1 cellular context compared by ENCODE assay signal in the genomic region with DNA sequence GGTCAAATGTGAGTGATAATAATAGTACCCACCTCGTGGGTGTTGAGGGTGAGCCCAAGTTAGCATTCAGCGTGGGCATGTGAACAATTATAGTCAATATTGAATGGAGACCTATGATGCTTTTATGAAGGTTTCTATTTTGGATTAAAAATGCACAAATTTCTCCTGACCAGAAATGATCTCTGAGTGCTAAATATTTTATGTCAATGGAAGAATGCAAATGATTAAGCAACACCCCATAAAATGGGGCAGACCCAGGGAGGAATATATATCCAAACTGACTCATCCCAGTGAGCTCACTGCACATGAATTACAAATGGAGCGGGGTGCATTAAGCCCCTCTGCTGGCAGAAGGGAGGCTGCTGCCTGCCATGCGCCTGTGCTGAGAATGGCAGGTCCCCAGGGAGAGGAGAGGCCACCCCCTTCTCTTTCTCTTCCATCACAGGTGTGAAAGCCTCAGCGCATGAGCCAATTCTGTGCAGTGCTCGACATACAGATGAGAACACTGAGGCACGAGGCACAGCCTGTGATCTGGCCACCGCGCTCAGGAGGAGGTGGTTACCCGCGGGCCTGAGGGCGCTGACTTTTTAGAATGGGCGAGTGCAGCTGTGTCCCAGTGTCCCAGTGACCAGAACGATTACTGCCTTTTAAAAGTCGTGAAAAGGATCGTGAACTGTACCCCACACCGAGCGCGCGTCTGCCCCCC.
TF ChIP-seq lines count a peak whose summit lies in the region.

No MANE protein-coding gene starts in this region.

TF ChIP-seq in GM12878, 131 proteins besides CTCF, POLR2A, EP300 and RAD21 (continued from another document):
- TF ChIP-seq, protein P1, sequence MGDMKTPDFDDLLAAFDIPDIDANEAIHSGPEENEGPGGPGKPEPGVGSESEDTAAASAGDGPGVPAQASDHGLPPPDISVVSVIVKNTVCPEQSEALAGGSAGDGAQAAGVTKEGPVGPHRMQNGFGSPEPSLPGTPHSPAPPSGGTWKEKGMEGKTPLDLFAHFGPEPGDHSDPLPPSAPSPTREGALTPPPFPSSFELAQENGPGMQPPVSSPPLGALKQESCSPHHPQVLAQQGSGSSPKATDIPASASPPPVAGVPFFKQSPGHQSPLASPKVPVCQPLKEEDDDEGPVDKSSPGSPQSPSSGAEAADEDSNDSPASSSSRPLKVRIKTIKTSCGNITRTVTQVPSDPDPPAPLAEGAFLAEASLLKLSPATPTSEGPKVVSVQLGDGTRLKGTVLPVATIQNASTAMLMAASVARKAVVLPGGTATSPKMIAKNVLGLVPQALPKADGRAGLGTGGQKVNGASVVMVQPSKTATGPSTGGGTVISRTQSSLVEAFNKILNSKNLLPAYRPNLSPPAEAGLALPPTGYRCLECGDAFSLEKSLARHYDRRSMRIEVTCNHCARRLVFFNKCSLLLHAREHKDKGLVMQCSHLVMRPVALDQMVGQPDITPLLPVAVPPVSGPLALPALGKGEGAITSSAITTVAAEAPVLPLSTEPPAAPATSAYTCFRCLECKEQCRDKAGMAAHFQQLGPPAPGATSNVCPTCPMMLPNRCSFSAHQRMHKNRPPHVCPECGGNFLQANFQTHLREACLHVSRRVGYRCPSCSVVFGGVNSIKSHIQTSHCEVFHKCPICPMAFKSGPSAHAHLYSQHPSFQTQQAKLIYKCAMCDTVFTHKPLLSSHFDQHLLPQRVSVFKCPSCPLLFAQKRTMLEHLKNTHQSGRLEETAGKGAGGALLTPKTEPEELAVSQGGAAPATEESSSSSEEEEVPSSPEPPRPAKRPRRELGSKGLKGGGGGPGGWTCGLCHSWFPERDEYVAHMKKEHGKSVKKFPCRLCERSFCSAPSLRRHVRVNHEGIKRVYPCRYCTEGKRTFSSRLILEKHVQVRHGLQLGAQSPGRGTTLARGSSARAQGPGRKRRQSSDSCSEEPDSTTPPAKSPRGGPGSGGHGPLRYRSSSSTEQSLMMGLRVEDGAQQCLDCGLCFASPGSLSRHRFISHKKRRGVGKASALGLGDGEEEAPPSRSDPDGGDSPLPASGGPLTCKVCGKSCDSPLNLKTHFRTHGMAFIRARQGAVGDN (IDR thresholded peaks at IDR 0.05): peak; percentile 66
- TF ChIP-seq IKZF1 (conservative IDR thresholded peaks at IDR 0.05): 0 out of 2 replicates have a peak, but pooled peaks have one; percentile 4
